9 cellular contexts compared by ENCODE assay signal in the genomic region with DNA sequence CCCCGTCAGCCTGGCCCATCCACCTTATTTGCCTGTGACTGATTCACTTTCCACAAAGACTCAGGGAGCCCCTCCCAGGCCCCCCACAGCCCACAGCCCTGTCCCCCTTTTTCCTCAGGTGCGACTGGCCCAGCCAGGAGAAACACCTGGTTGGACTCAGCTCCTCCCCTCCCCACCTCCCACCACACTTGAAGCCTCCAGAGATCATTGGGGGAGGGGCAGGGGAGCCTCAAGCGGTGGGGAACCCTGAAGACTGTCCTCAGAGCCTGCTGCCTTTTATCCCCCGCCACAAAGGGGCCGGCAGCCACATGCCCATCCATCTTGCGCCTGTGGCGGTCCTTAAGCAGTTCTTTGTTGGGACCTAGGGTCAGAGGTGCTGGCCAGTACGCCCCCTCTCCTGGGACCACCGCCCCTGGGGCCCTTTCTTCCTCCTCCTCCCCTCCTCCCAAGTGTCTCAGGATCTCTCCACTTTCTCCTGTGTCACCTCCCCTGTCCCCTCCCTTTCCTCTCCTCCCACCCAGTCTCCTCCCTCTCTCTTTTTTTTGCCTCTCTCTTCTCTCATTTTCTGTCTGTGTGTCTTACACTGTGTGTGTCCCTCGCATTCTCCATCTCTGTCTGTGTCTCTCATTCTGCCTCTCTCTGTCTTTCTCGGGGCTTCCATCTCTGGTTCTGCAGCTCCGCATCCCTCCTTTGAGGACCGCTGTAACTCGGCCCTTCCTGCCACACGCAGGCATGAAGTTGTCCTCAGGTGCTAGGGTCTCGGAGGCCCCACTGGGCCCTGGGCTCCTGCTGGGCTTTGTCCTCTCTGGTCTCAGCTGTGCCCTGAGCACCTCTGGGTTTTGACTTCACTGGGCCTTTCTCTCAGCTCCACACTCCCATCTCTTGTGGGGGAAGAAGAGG. TPM values are rescaled to one million over a fixed set of nuclear protein-coding genes. Genes with fewer than 3 reads are reported as not detected.
DNase-seq lines count a peak whose midpoint lies in the region; ATAC-seq and TF ChIP-seq lines count a peak whose summit lies in the region.
"Had no signal": no experiment of that assay in that cellular context is flagged by ENCODE, and none has a peak within 500 bp of the region (broad histone marks: within the 10 kb centered on the region; RNA-seq: fewer than 3 reads in every experiment).

No MANE protein-coding gene starts in this region.

- H4K91ac ChIP-seq in mesenchymal stem cell (ENCODE audit: low read length): peak overlapping the region; percentile 69

- H3K4me3 Mint-ChIP-seq in activated T-helper 17 cell treated with anti-CD3 and anti-CD28 coated beads, Interleukin-2, amount 50 U/mL, for 72 hours: no peak overlapping the region
- no peak overlapping the region for H3K4me3 Mint-ChIP-seq in activated T-cell treated with anti-CD3 and anti-CD28 coated beads, Interleukin-2, amount 50 U/mL, for 4 hours

- peak overlapping the region; percentile 30 for H3K4me2 ChIP-seq in mesenchymal stem cell (ENCODE audit: low read length, poor library complexity, severe bottlenecking)

- DNase-seq in DMS153 (lab: John Stamatoyannopoulos, UW) (peak; percentile 90), NCI-H1105 (lab: John Stamatoyannopoulos, UW) (peak; percentile 78), mesenchymal stem cell (no peak), H4 (ENCODE audit: low spot score) (no peak), tibial nerve (ENCODE audit: low spot score in 2 of 2) (no peak), colonic mucosa (no peak)
- DNase-seq in activated T-cell treated with anti-CD3 and anti-CD28 coated beads, Interleukin-2, amount 50 U/mL, for 4 hours: no peak
- DNase-seq: activated CD8-positive, alpha-beta memory T cell treated with anti-CD3 and anti-CD28 coated beads, Interleukin-2, amount 50 U/mL, for 4 hours had no signal

- no peak overlapping the region for H3K14ac ChIP-seq in mesenchymal stem cell (ENCODE audit: low read length in 2 of 2)

- ATAC-seq in activated T-helper 17 cell treated with anti-CD3 and anti-CD28 coated beads, Interleukin-2, amount 50 U/mL, for 72 hours (replicated peaks): no peak
- no peak for ATAC-seq in activated T-cell treated with anti-CD3 and anti-CD28 coated beads, Interleukin-2, amount 50 U/mL, for 4 hours

- no peak overlapping the region for H2AK5ac ChIP-seq in mesenchymal stem cell (ENCODE audit: low read length, severe bottlenecking)

- H3K9me3 ChIP-seq in mesenchymal stem cell (ENCODE audit: control insufficient read depth, low read length): no peaks in the 10 kb centered on the region
- no peaks in the 10 kb centered on the region for H3K9me3 ChIP-seq in tibial nerve
- no peaks in the 10 kb centered on the region for H3K9me3 ChIP-seq in colonic mucosa

- no peaks in the 10 kb centered on the region for H3K9me3 Mint-ChIP-seq in activated T-helper 17 cell treated with anti-CD3 and anti-CD28 coated beads, Interleukin-2, amount 50 U/mL, for 72 hours
- H3K9me3 Mint-ChIP-seq in activated T-cell treated with anti-CD3 and anti-CD28 coated beads, Interleukin-2, amount 50 U/mL, for 4 hours: no peaks in the 10 kb centered on the region

- no peak for TF ChIP-seq POLR2A in tibial nerve (IDR thresholded peaks at IDR 0.05)

- no peaks in the 10 kb centered on the region for H3K79me1 ChIP-seq in mesenchymal stem cell (replicated peaks; ENCODE audit: low read length, poor library complexity, severe bottlenecking)

- H3K18ac ChIP-seq in mesenchymal stem cell (ENCODE audit: low read depth in 1 of 2, low read length in 2 of 2): peak overlapping the region; percentile 37 to 61

- H3K4me3 ChIP-seq in mesenchymal stem cell (ENCODE audit: insufficient read depth in 1 of 2, low read depth in 1 of 2, low read length in 2 of 2) (no peak overlapping the region), tibial nerve (no peak overlapping the region), colonic mucosa (no peak overlapping the region)

- WGBS in mesenchymal stem cell: 29% methylated on average over 16 of the region's 16 CpGs
- 50 to 57% methylated on average over 15 to 16 of the region's 16 CpGs for WGBS in tibial nerve, 2 donors

- no peak for TF ChIP-seq EP300 in tibial nerve (IDR thresholded peaks at IDR 0.05)

- H4K8ac ChIP-seq in mesenchymal stem cell (ENCODE audit: low read length): peak overlapping the region; percentile 94

- H2BK15ac ChIP-seq in mesenchymal stem cell (ENCODE audit: low read depth, poor library complexity, severe bottlenecking): peak overlapping the region; percentile 9

- peaks cover 0 to 5% of the 10 kb centered on the region in 2 experiments for H3K36me3 ChIP-seq in mesenchymal stem cell (ENCODE audit: control insufficient read depth in 1 of 2, insufficient read depth in 2 of 2, low read depth in 1 of 2, low read length in 2 of 2)
- no peaks in the 10 kb centered on the region for H3K36me3 ChIP-seq in tibial nerve
- H3K36me3 ChIP-seq in colonic mucosa: no peaks in the 10 kb centered on the region

- H3K27me3 ChIP-seq in mesenchymal stem cell (ENCODE audit: control insufficient read depth in 1 of 2, insufficient read depth in 1 of 2, low read length in 2 of 2) (peaks cover 0 to 42% of the 10 kb centered on the region in 2 experiments), tibial nerve (peaks cover 0 to 53% of the 10 kb centered on the region in 2 donors), colonic mucosa (no peaks in the 10 kb centered on the region)

- H3K27ac ChIP-seq in mesenchymal stem cell (ENCODE audit: low read length, poor library complexity, severe bottlenecking) (no peak overlapping the region), tibial nerve (no peak overlapping the region), colonic mucosa (no peak overlapping the region)

- H3K27me3 Mint-ChIP-seq in activated T-helper 17 cell treated with anti-CD3 and anti-CD28 coated beads, Interleukin-2, amount 50 U/mL, for 72 hours: peaks cover 61% of the 10 kb centered on the region
- peaks cover 65% of the 10 kb centered on the region for H3K27me3 Mint-ChIP-seq in activated T-cell treated with anti-CD3 and anti-CD28 coated beads, Interleukin-2, amount 50 U/mL, for 4 hours (ENCODE audit: low read depth)

- intact Hi-C loops in colonic mucosa (cut with DNase I): no loop called here

- peak overlapping the region; percentile 11 for H2BK120ac ChIP-seq in mesenchymal stem cell (ENCODE audit: low read depth, low read length)

- peaks cover 11% of the 10 kb centered on the region for H3K4me1 Mint-ChIP-seq in activated T-helper 17 cell treated with anti-CD3 and anti-CD28 coated beads, Interleukin-2, amount 50 U/mL, for 72 hours
- peaks cover 22% of the 10 kb centered on the region for H3K4me1 Mint-ChIP-seq in activated T-cell treated with anti-CD3 and anti-CD28 coated beads, Interleukin-2, amount 50 U/mL, for 4 hours (ENCODE audit: low read depth)

- H3K27ac Mint-ChIP-seq in activated T-helper 17 cell treated with anti-CD3 and anti-CD28 coated beads, Interleukin-2, amount 50 U/mL, for 72 hours: peak overlapping the region; percentile 15

- peaks cover 48% of the 10 kb centered on the region for H3K4me1 ChIP-seq in mesenchymal stem cell (ENCODE audit: control insufficient read depth, insufficient read depth, low read depth, low read length)
- peaks cover 0 to 41% (median 18%) of the 10 kb centered on the region in 4 donors for H3K4me1 ChIP-seq in tibial nerve
- peaks cover 7% of the 10 kb centered on the region for H3K4me1 ChIP-seq in colonic mucosa

- H3K4ac ChIP-seq in mesenchymal stem cell (ENCODE audit: low read depth in 1 of 2, low read length in 2 of 2): peak overlapping the region in 1 of 2 experiments; percentile 24

- no peaks in the 10 kb centered on the region for H3K36me3 Mint-ChIP-seq in activated T-helper 17 cell treated with anti-CD3 and anti-CD28 coated beads, Interleukin-2, amount 50 U/mL, for 72 hours (ENCODE audit: low read depth)
- no peaks in the 10 kb centered on the region for H3K36me3 Mint-ChIP-seq in activated T-cell treated with anti-CD3 and anti-CD28 coated beads, Interleukin-2, amount 50 U/mL, for 4 hours (ENCODE audit: insufficient read depth)

- no peak overlapping the region for H3K9ac ChIP-seq in mesenchymal stem cell (ENCODE audit: low read length)
- no peak overlapping the region for H3K9ac ChIP-seq in colonic mucosa (ENCODE audit: low read depth in 2 of 2, low read length in 2 of 2)

- no peak overlapping the region for H3K23ac ChIP-seq in mesenchymal stem cell (ENCODE audit: low read length in 2 of 2)

- H2AFZ ChIP-seq in mesenchymal stem cell (ENCODE audit: low read depth, low read length): no peak overlapping the region

- TF ChIP-seq CTCF in tibial nerve (IDR thresholded peaks at IDR 0.05) (no peak), colonic mucosa (IDR thresholded peaks at IDR 0.05) (no peak)

- H2BK12ac ChIP-seq in mesenchymal stem cell (ENCODE audit: low read length in 2 of 2): peak overlapping the region; percentile 29 to 46

- H2BK5ac ChIP-seq in mesenchymal stem cell (ENCODE audit: low read depth, low read length, poor library complexity, severe bottlenecking): no peak overlapping the region

RNA-seq across cellular contexts. Expression of a gene that starts 12.2 kb away (rescaled TPM):
- total RNA-seq in activated T-helper 17 cell treated with anti-CD3 and anti-CD28 coated beads, Interleukin-2, amount 50 U/mL, for 72 hours: 1 to 10 TPM; 2.2 to 4.4 TPM
- polyA plus RNA-seq in mesenchymal stem cell (2013, experiment 1 of 2): 42.6 TPM
- 41.2 TPM for polyA plus RNA-seq in mesenchymal stem cell (2013, experiment 2 of 2)
- 0.95 and 3.8 TPM in 2 replicates for total RNA-seq in H4 (2014; rRNA removed; shearing (Covaris generic))
- total RNA-seq in tibial nerve (10 to 100 TPM in 1 of 4 donors, 1 to 10 TPM in 3; 3.5 to 13.2 (median 5.0) TPM), colonic mucosa (1 to 10 TPM; 1.2 to 1.4 TPM)
- total RNA-seq in activated T-cell treated with anti-CD3 and anti-CD28 coated beads, Interleukin-2, amount 50 U/mL, for 4 hours: 1 to 10 TPM; 1.8 to 2.5 (median 2.4) TPM

RNA-seq across cellular contexts. Expression of a gene that starts 16.0 kb away (rescaled TPM):
- total RNA-seq in activated T-helper 17 cell treated with anti-CD3 and anti-CD28 coated beads, Interleukin-2, amount 50 U/mL, for 72 hours: under 1 TPM in 1 of 2 donors, not detected in 1; 0.05 TPM
- polyA plus RNA-seq in mesenchymal stem cell (2013, experiment 1 of 2): 49.2 TPM
- polyA plus RNA-seq in mesenchymal stem cell (2013, experiment 2 of 2): 45.3 TPM
- total RNA-seq in H4 (2014; rRNA removed; shearing (Covaris generic)): 0.41 and 0.48 TPM in 2 replicates
- total RNA-seq in tibial nerve (10 to 100 TPM; 59.9 to 65.3 (median 63.9) TPM), colonic mucosa (1 to 10 TPM; 5.3 to 8.1 TPM)
- total RNA-seq in activated T-cell treated with anti-CD3 and anti-CD28 coated beads, Interleukin-2, amount 50 U/mL, for 4 hours: under 1 TPM; 0.05 to 0.13 (median 0.05) TPM

RNA-seq across cellular contexts. Expression of a gene that starts 35.1 kb away (rescaled TPM):
- 10 to 100 TPM; 29.0 to 51.6 TPM for total RNA-seq in activated T-helper 17 cell treated with anti-CD3 and anti-CD28 coated beads, Interleukin-2, amount 50 U/mL, for 72 hours
- polyA plus RNA-seq in mesenchymal stem cell (2013, experiment 1 of 2): 12.1 TPM
- polyA plus RNA-seq in mesenchymal stem cell (2013, experiment 2 of 2): 11.3 TPM
- total RNA-seq in H4 (2014; rRNA removed; shearing (Covaris generic)): 11.6 and 20.0 TPM in 2 replicates
- total RNA-seq in tibial nerve (10 to 100 TPM; 36.5 to 50.1 (median 46.0) TPM), colonic mucosa (10 to 100 TPM; 31.3 to 51.9 TPM)
- total RNA-seq in activated T-cell treated with anti-CD3 and anti-CD28 coated beads, Interleukin-2, amount 50 U/mL, for 4 hours: 10 to 100 TPM; 16.6 to 18.9 (median 18.5) TPM

RNA-seq across cellular contexts. Expression of a gene that starts 35.4 kb away (rescaled TPM):
- total RNA-seq in activated T-helper 17 cell treated with anti-CD3 and anti-CD28 coated beads, Interleukin-2, amount 50 U/mL, for 72 hours: 10 to 100 TPM; 38.8 to 74.9 TPM
- polyA plus RNA-seq in mesenchymal stem cell (2013, experiment 1 of 2): 26.8 TPM
- 25.1 TPM for polyA plus RNA-seq in mesenchymal stem cell (2013, experiment 2 of 2)
- 22.2 and 27.0 TPM in 2 replicates for total RNA-seq in H4 (2014; rRNA removed; shearing (Covaris generic))
- 10 to 100 TPM; 10.1 to 24.9 (median 18.6) TPM for total RNA-seq in tibial nerve
- 10 to 100 TPM; 23.4 to 30.0 TPM for total RNA-seq in colonic mucosa
- total RNA-seq in activated T-cell treated with anti-CD3 and anti-CD28 coated beads, Interleukin-2, amount 50 U/mL, for 4 hours: 10 to 100 TPM; 62.4 to 65.9 (median 63.8) TPM

RNA-seq across cellular contexts. Expression of a gene that starts 47.7 kb away (rescaled TPM):
- 10 to 100 TPM; 58.8 to 67.0 TPM for total RNA-seq in activated T-helper 17 cell treated with anti-CD3 and anti-CD28 coated beads, Interleukin-2, amount 50 U/mL, for 72 hours
- 65.7 TPM for polyA plus RNA-seq in mesenchymal stem cell (2013, experiment 1 of 2)
- 64.7 TPM for polyA plus RNA-seq in mesenchymal stem cell (2013, experiment 2 of 2)
- 82.2 and 96.3 TPM in 2 replicates for total RNA-seq in H4 (2014; rRNA removed; shearing (Covaris generic))
- total RNA-seq in tibial nerve (10 to 100 TPM; 48.6 to 90.4 (median 66.2) TPM), colonic mucosa (10 to 100 TPM; 39.1 to 86.7 TPM)
- total RNA-seq in activated T-cell treated with anti-CD3 and anti-CD28 coated beads, Interleukin-2, amount 50 U/mL, for 4 hours: 100 to 1,000 TPM; 132 to 138 (median 132) TPM

Comparison
In these comparisons a context has a peak if more than half of its experiments do, and no peak if none do; other contexts are left out.
1. DNase-seq: peak in DMS153 (single experiment) and NCI-H1105 (single experiment); none in mesenchymal stem cell (single experiment), H4 (single experiment), tibial nerve (0 of 2), colonic mucosa (single experiment) and activated T-cell treated with anti-CD3 and anti-CD28 coated beads, Interleukin-2, amount 50 U/mL, for 4 hours (single experiment).
2. RNA of a gene that starts 16.0 kb away (total RNA-seq): 59.9 to 65.3 TPM in tibial nerve; 5.3 to 8.1 TPM in colonic mucosa, 0.41 to 0.48 TPM in H4, 0.05 to 0.13 TPM in activated T-cell treated with anti-CD3 and anti-CD28 coated beads, Interleukin-2, amount 50 U/mL, for 4 hours and 0.05 TPM in activated T-helper 17 cell treated with anti-CD3 and anti-CD28 coated beads, Interleukin-2, amount 50 U/mL, for 72 hours; every median in the first group is over 4 times any median in the second.